1 cellular context compared by ENCODE assay signal in the genomic region with DNA sequence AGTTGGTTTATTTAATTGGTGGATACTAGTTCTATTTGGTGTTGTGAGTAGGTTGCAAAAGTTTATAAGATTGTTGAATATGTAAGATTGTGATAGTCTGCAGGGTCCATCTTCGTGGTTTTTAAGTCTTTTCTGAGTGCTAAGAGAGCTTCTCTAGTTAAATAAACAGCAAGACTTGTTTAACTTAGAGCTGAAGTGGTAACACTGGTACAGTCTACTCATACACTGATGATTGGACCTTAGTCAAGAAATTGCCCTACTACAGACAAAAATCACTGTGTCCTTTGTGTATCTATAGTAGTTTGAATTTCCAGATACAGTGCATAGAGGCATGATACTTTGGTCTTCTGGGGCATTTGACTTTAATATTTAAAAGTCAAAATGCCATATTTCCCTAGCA.
TF ChIP-seq lines count a peak whose summit lies in the region.

No MANE protein-coding gene starts in this region.

TF ChIP-seq in WTC11, 78 proteins besides CTCF, POLR2A, EP300 and RAD21 (continued from another document):
- TF ChIP-seq, protein P1, sequence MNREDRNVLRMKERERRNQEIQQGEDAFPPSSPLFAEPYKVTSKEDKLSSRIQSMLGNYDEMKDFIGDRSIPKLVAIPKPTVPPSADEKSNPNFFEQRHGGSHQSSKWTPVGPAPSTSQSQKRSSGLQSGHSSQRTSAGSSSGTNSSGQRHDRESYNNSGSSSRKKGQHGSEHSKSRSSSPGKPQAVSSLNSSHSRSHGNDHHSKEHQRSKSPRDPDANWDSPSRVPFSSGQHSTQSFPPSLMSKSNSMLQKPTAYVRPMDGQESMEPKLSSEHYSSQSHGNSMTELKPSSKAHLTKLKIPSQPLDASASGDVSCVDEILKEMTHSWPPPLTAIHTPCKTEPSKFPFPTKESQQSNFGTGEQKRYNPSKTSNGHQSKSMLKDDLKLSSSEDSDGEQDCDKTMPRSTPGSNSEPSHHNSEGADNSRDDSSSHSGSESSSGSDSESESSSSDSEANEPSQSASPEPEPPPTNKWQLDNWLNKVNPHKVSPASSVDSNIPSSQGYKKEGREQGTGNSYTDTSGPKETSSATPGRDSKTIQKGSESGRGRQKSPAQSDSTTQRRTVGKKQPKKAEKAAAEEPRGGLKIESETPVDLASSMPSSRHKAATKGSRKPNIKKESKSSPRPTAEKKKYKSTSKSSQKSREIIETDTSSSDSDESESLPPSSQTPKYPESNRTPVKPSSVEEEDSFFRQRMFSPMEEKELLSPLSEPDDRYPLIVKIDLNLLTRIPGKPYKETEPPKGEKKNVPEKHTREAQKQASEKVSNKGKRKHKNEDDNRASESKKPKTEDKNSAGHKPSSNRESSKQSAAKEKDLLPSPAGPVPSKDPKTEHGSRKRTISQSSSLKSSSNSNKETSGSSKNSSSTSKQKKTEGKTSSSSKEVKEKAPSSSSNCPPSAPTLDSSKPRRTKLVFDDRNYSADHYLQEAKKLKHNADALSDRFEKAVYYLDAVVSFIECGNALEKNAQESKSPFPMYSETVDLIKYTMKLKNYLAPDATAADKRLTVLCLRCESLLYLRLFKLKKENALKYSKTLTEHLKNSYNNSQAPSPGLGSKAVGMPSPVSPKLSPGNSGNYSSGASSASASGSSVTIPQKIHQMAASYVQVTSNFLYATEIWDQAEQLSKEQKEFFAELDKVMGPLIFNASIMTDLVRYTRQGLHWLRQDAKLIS (CRISPR knock-in tag; IDR thresholded peaks at IDR 0.05; ENCODE audit: borderline replicate concordance): no peak
- TF ChIP-seq, protein P2, sequence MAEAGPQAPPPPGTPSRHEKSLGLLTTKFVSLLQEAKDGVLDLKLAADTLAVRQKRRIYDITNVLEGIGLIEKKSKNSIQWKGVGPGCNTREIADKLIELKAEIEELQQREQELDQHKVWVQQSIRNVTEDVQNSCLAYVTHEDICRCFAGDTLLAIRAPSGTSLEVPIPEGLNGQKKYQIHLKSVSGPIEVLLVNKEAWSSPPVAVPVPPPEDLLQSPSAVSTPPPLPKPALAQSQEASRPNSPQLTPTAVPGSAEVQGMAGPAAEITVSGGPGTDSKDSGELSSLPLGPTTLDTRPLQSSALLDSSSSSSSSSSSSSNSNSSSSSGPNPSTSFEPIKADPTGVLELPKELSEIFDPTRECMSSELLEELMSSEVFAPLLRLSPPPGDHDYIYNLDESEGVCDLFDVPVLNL (CRISPR knock-in tag; IDR thresholded peaks at IDR 0.05; ENCODE audit: borderline replicate concordance, low read depth): no peak
